Comparison of ENCODE assay signal across 23 cellular contexts in genomic region chr1:4344065-4344753, GRCh38.
DNase-seq lines count a peak whose midpoint lies in the region; ATAC-seq and TF ChIP-seq lines count a peak whose summit lies in the region.
"Had no signal": no experiment of that assay in that cellular context is flagged by ENCODE, and none has a peak within 500 bp of the region (broad histone marks: within the 10 kb centered on the region; RNA-seq: fewer than 3 reads in every experiment).

No MANE protein-coding gene starts in this region.

- POLR2A ChIA-PET in OCI-LY7 (lab: Charles Lee), result interaction anchor here (0.7 kb wide), 2 partner anchors 313 to 395 kb away, joined by 3 to 4 read pairs; no protein-coding TSS in a partner anchor

- H3K9me3 Mint-ChIP-seq in activated T-cell treated with anti-CD3 and anti-CD28 coated beads, Interleukin-2, amount 50 U/mL, for 4 hours, result no peaks in the 10 kb centered on the region
- H3K9me3 Mint-ChIP-seq: mesothelial cell of epicardium, nephron had no signal

- peak overlapping the region; percentile 36 for H3K4me2 ChIP-seq in OCI-LY7 (ENCODE audit: low read length)

- H3K9me3 ChIP-seq in OCI-LY7 (ENCODE audit: low read length), result no peaks in the 10 kb centered on the region
- H3K9me3 ChIP-seq: prostate gland, uterus had no signal

- H3K27me3 ChIP-seq in foreskin keratinocyte, result no peaks in the 10 kb centered on the region
- H3K27me3 ChIP-seq: uterus had no signal

- peak; percentile 55 for ATAC-seq in HG03175 (IDR thresholded peaks at IDR 0.05; ENCODE audit: unreplicated experiment)
- ATAC-seq in activated T-cell treated with anti-CD3 and anti-CD28 coated beads, Interleukin-2, amount 50 U/mL, for 4 hours, result no peak
- ATAC-seq in foreskin keratinocyte, result no peak
- ATAC-seq: esophagus mucosa, left colon had no signal

- H3K4me3 Mint-ChIP-seq in activated T-cell treated with anti-CD3 and anti-CD28 coated beads, Interleukin-2, amount 50 U/mL, for 4 hours, result no peak overlapping the region
- H3K4me3 Mint-ChIP-seq: B cell, mesothelial cell of epicardium, nephron had no signal

- CTCF ChIA-PET in OCI-LY7 (lab: Charles Lee; ENCODE audit: unreplicated experiment), result no interaction called here

- TSS peak; percentile 87 for BruUV-seq in OCI-LY7 (replicated peaks; lab: Mats Ljungman, UMichigan)

- H3K4me3 ChIP-seq in OCI-LY7 (ENCODE audit: low read depth, low read length, poor library complexity, severe bottlenecking), result peak overlapping the region; percentile 32
- H3K4me3 ChIP-seq: prostate gland, uterus had no signal

- peak overlapping the region; percentile 75 for H2AFZ ChIP-seq in OCI-LY7 (ENCODE audit: low read length)

- TF ChIP-seq CTCF in OCI-LY7 (conservative IDR thresholded peaks at IDR 0.05; ENCODE audit: low read length) (no peak), foreskin keratinocyte (conservative IDR thresholded peaks at IDR 0.05) (no peak)

- no peaks in the 10 kb centered on the region for H3K79me2 ChIP-seq in OCI-LY7 (ENCODE audit: insufficient read depth, low read depth, low read length)

- no peaks in the 10 kb centered on the region for H3K36me3 Mint-ChIP-seq in activated T-cell treated with anti-CD3 and anti-CD28 coated beads, Interleukin-2, amount 50 U/mL, for 4 hours (ENCODE audit: insufficient read depth)
- H3K36me3 Mint-ChIP-seq: mesothelial cell of epicardium had no signal

- no peaks in the 10 kb centered on the region for H3K9me2 ChIP-seq in OCI-LY7 (ENCODE audit: insufficient read depth, low read length)

- H3K36me3 ChIP-seq in OCI-LY7 (ENCODE audit: insufficient read depth, low read length), result no peaks in the 10 kb centered on the region
- H3K36me3 ChIP-seq: prostate gland, uterus had no signal

- peak overlapping the region; percentile 53 for H3K27ac ChIP-seq in OCI-LY7 (ENCODE audit: low read depth, low read length, poor library complexity, severe bottlenecking)
- no peak overlapping the region for H3K27ac ChIP-seq in foreskin keratinocyte
- H3K27ac ChIP-seq: prostate gland, uterus had no signal

- peaks cover 15% of the 10 kb centered on the region for H3K4me1 ChIP-seq in OCI-LY7 (ENCODE audit: insufficient read depth, low read length, poor library complexity, severe bottlenecking)
- H3K4me1 ChIP-seq in foreskin keratinocyte, result no peaks in the 10 kb centered on the region
- H3K4me1 ChIP-seq: prostate gland, uterus had no signal

- H4K20me1 ChIP-seq in OCI-LY7 (ENCODE audit: insufficient read depth, low read length), result no peaks in the 10 kb centered on the region

- DNase-seq in NOMO-1 treated with DMSO at 0.1 percent for 48 hours (lab: John Stamatoyannopoulos, UW; ENCODE audit: unreplicated experiment) (peak; percentile 21), NOMO-1 (lab: John Stamatoyannopoulos, UW; ENCODE audit: unreplicated experiment in 2 of 2) (no peak), OCI-LY7 (ENCODE audit: low spot score) (peak; percentile 85), retina (peak; percentile 21), OCI-M2 (lab: John Stamatoyannopoulos, UW; ENCODE audit: unreplicated experiment) (no peak), foreskin keratinocyte (no peak)
- DNase-seq in activated T-cell treated with anti-CD3 and anti-CD28 coated beads, Interleukin-2, amount 50 U/mL, for 4 hours, result no peak
- DNase-seq: 8988T; activated naive CD4-positive, alpha-beta T cell treated with Interleukin-2 at 50 U/mL for 16 hours; Calu3; caudate nucleus; left colon; NCI-H187; NCI-H345; small intestine; stimulated activated CD4-positive, alpha-beta T cell treated with anti-CD3 and anti-CD28 coated beads, Interleukin-4, amount 100 ng/mL, for 1 hour; uterus had no signal

- peaks cover 4% of the 10 kb centered on the region for H3K27me3 Mint-ChIP-seq in activated T-cell treated with anti-CD3 and anti-CD28 coated beads, Interleukin-2, amount 50 U/mL, for 4 hours (ENCODE audit: low read depth)

- H3K4me1 Mint-ChIP-seq in activated T-cell treated with anti-CD3 and anti-CD28 coated beads, Interleukin-2, amount 50 U/mL, for 4 hours (ENCODE audit: low read depth), result no peaks in the 10 kb centered on the region
- H3K4me1 Mint-ChIP-seq: nephron had no signal

- intact Hi-C loops in OCI-LY7 (cut with micrococcal nuclease; ENCODE audit: unreplicated experiment), result loop anchor here (1.0 to 10.0 kb wide), 3 partner anchors 33 to 433 kb away; no protein-coding TSS in a partner anchor

Comparison
In these comparisons a context has a peak if more than half of its experiments do, and no peak if none do; other contexts are left out.
1. DNase-seq: peak in NOMO-1 treated with DMSO at 0.1 percent for 48 hours (single experiment), OCI-LY7 (single experiment) and retina (single experiment); none in NOMO-1 (0 of 2), activated T-cell treated with anti-CD3 and anti-CD28 coated beads, Interleukin-2, amount 50 U/mL, for 4 hours (single experiment), OCI-M2 (single experiment) and foreskin keratinocyte (0 of 2).